In the genomic region with DNA sequence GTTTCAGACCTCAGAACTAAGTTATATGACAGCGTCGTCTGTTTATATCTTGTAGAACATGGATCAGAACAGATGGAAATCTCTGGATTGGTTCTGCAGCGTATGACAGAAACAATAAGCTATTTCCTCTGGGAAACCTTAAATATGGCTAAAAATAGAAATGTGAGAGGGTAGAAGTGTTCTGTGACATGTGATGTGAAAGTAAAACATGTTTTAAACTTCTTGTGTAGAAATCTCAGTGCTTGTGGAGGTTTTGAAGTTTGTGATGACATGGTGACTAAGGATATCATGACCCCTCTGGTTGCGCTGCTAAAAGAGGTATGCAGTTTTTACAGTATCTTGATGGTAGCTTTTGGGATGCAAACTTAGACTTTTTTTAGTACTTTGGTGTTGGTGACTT, we compare ENCODE assay signal across 16 cellular contexts. TPM values are rescaled to one million over a fixed set of nuclear protein-coding genes. Genes with fewer than 3 reads are reported as not detected.
DNase-seq lines count a peak whose midpoint lies in the region; ATAC-seq and TF ChIP-seq lines count a peak whose summit lies in the region.
"Had no signal": no experiment of that assay in that cellular context is flagged by ENCODE, and none has a peak within 500 bp of the region (broad histone marks: within the 10 kb centered on the region; RNA-seq: fewer than 3 reads in every experiment).

No MANE protein-coding gene starts in this region.

- intact Hi-C loops in CD8-positive, alpha-beta T cell (cut with DNase I, micrococcal nuclease): loop anchor here (5.0 to 10.0 kb wide), 7 partner anchors 199 to 736 kb away; a partner anchor contains a TSS
- intact Hi-C loops in vagina (cut with DNase I): no loop called here

- H3K27me3 ChIP-seq in CD8-positive, alpha-beta T cell (ENCODE audit: insufficient read depth, low read length): no peaks in the 10 kb centered on the region
- H3K27me3 ChIP-seq in vagina: no peaks in the 10 kb centered on the region
- H3K27me3 ChIP-seq: hepatocyte, left lung, sigmoid colon had no signal

- DNase-seq in CD8-positive, alpha-beta T cell: no peak
- DNase-seq in LHCN-M2 (ENCODE audit: low read depth): peak; percentile 14
- DNase-seq in effector memory CD8-positive, alpha-beta T cell: no peak
- DNase-seq in non-pigmented ciliary epithelial cell (ENCODE audit: low read depth): peak; percentile 28
- no peak for DNase-seq in vagina (ENCODE audit: extremely low spot score in 2 of 2)
- no peak for DNase-seq in NCI-H187 treated with DMSO at 0.1 percent for 48 hours (lab: John Stamatoyannopoulos, UW)
- DNase-seq: activated CD8-positive, alpha-beta memory T cell treated with anti-CD3 and anti-CD28 coated beads, Interleukin-2, amount 50 U/mL, for 48 hours; DMS53; left lung; NCI-H1092; nephron progenitor cell; sigmoid colon; substantia nigra; WERI-Rb-1 had no signal

- H3K36me3 Mint-ChIP-seq in CD8-positive, alpha-beta T cell: peaks cover 42% of the 10 kb centered on the region
- H3K36me3 Mint-ChIP-seq in effector memory CD8-positive, alpha-beta T cell (ENCODE audit: insufficient read depth): peaks cover 30% of the 10 kb centered on the region

- POLR2A ChIA-PET in CD8-positive, alpha-beta T cell (lab: Charles Lee): interaction anchor here (0.9 kb wide), 1 partner anchor 142 kb away, joined by 3 read pairs; no protein-coding TSS in a partner anchor

- no peaks in the 10 kb centered on the region for H3K9me3 ChIP-seq in CD8-positive, alpha-beta T cell (ENCODE audit: low read length)
- H3K9me3 ChIP-seq in vagina: no peaks in the 10 kb centered on the region
- H3K9me3 ChIP-seq: left lung, sigmoid colon had no signal

- H3K9me3 Mint-ChIP-seq in CD8-positive, alpha-beta T cell: no peaks in the 10 kb centered on the region
- no peaks in the 10 kb centered on the region for H3K9me3 Mint-ChIP-seq in effector memory CD8-positive, alpha-beta T cell
- H3K9me3 Mint-ChIP-seq: nephron progenitor cell had no signal

- H3K4me3 Mint-ChIP-seq in CD8-positive, alpha-beta T cell: no peak overlapping the region
- H3K4me3 Mint-ChIP-seq in effector memory CD8-positive, alpha-beta T cell: peak overlapping the region in 1 of 2 donors; percentile 95

- H3K4me1 ChIP-seq in CD8-positive, alpha-beta T cell (ENCODE audit: insufficient read depth, low read length): peaks cover 17% of the 10 kb centered on the region
- peaks cover 18% of the 10 kb centered on the region for H3K4me1 ChIP-seq in vagina

- no peak for TF ChIP-seq POLR2A in vagina (IDR thresholded peaks at IDR 0.05)

- no peak overlapping the region for H3K4me3 ChIP-seq in CD8-positive, alpha-beta T cell (ENCODE audit: low read depth, low read length)
- no peak overlapping the region for H3K4me3 ChIP-seq in vagina
- H3K4me3 ChIP-seq: hepatocyte, sigmoid colon had no signal

- H3K4me1 Mint-ChIP-seq in CD8-positive, alpha-beta T cell (ENCODE audit: low read depth): peaks cover 55% of the 10 kb centered on the region
- H3K4me1 Mint-ChIP-seq in effector memory CD8-positive, alpha-beta T cell (ENCODE audit: low read depth in 2 of 2): peaks cover 25 to 49% of the 10 kb centered on the region in 2 donors

- CTCF ChIA-PET in CD8-positive, alpha-beta T cell (lab: Charles Lee): interaction anchor here (1.3 to 5.5 kb wide), 4 partner anchors 9 to 738 kb away, joined by 3 to 52 read pairs (median 12); a partner anchor contains a TSS

- no peak for ATAC-seq in CD8-positive, alpha-beta T cell
- no peak for ATAC-seq in effector memory CD8-positive, alpha-beta T cell (replicated peaks)
- ATAC-seq in HG02678 (IDR thresholded peaks at IDR 0.05; ENCODE audit: unreplicated experiment): no peak
- ATAC-seq: left lung had no signal

- H3K36me3 ChIP-seq in CD8-positive, alpha-beta T cell (ENCODE audit: insufficient read depth, low read length): peaks cover 3% of the 10 kb centered on the region
- H3K36me3 ChIP-seq in vagina: peaks cover 0 to 17% of the 10 kb centered on the region in 2 donors

- H3K27ac Mint-ChIP-seq in CD8-positive, alpha-beta T cell: peak overlapping the region; percentile 8
- H3K27ac Mint-ChIP-seq in effector memory CD8-positive, alpha-beta T cell: peak overlapping the region; percentile 85 to 86
- H3K27ac Mint-ChIP-seq: nephron progenitor cell had no signal

- TF ChIP-seq CTCF in CD8-positive, alpha-beta T cell (IDR thresholded peaks at IDR 0.05): no peak
- TF ChIP-seq CTCF in vagina (IDR thresholded peaks at IDR 0.05): no peak

- no peaks in the 10 kb centered on the region for H3K27me3 Mint-ChIP-seq in CD8-positive, alpha-beta T cell (ENCODE audit: low read depth)
- no peaks in the 10 kb centered on the region for H3K27me3 Mint-ChIP-seq in effector memory CD8-positive, alpha-beta T cell

- H3K27ac ChIP-seq in CD8-positive, alpha-beta T cell (ENCODE audit: low read depth, low read length): no peak overlapping the region
- no peak overlapping the region for H3K27ac ChIP-seq in vagina
- H3K27ac ChIP-seq: hepatocyte, left lung, sigmoid colon, WERI-Rb-1 had no signal

RNA-seq across cellular contexts. Expression of a gene that starts 2.8 kb away (rescaled TPM):
- 10 to 100 TPM in 1 of 2 experiments, 1 to 10 TPM in 1; 9.3 to 11.4 TPM for total RNA-seq in CD8-positive, alpha-beta T cell
- total RNA-seq in LHCN-M2 (2014; rRNA removed): 32.3 and 38.6 TPM in 2 replicates
- polyA plus RNA-seq in LHCN-M2 (2012): 11.0 TPM
- 16.5 TPM for total RNA-seq in vagina

RNA-seq across cellular contexts. Expression of a gene that starts 43.5 kb away (rescaled TPM):
- total RNA-seq in CD8-positive, alpha-beta T cell: 10 to 100 TPM; 37.6 to 41.0 TPM
- total RNA-seq in LHCN-M2 (2014; rRNA removed) (24.9 and 32.4 TPM in 2 replicates), vagina (20.4 TPM)
- 13.9 TPM for polyA plus RNA-seq in LHCN-M2 (2012)

Comparison
In these comparisons a context has a peak if more than half of its experiments do, and no peak if none do; other contexts are left out.
1. DNase-seq: peak in LHCN-M2 (single experiment) and non-pigmented ciliary epithelial cell (single experiment); none in CD8-positive, alpha-beta T cell (0 of 7), effector memory CD8-positive, alpha-beta T cell (0 of 3), vagina (0 of 2) and NCI-H187 treated with DMSO at 0.1 percent for 48 hours (single experiment).